In the genomic region with DNA sequence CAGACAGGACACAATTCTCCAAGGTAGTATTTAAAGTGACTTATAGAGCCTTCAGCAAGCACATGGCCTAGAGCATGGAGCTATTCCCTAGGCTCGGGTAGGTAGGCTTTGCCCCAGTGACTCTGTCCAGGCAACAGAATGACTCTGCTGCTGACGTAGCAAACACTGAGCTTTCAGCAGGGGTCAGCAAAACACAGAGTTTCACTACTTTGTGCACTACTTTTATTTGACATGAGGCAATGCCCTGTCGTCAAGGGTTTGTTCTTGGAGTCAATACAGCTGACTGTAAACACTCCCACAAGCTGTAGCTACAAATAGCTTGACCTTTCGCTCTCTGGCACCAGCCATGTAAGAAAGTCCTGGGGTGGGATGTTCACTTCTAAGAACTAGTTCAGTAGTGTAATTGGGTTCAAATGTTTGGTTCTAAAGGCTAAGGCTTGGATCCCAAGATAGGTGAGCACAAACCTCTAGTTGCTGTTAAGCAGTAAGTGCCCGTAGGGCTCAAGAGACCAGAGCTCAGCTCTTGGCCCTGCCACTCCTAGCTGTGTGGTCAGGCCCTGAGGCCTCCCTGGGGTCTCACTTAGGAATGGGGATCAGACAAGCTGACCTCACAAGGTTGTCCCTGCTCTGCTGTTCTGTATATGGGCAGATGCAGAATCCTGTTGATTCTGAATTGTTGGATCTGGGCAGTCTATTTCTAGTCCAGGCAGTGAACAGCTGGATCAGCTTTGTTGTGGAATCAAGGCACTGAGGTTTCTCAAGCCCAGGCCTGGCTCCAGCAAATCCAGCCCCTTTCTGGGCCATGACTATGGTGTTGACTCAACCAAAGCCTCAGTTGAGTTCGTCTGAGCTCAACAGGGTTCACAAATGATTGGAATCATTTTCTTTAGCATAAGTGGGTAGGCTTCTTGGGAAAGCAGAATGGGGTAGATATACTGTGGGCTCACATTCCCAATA, we compare ENCODE assay signal across 9 cellular contexts. TPM values are rescaled to one million over a fixed set of nuclear protein-coding genes. Genes with fewer than 3 reads are reported as not detected.
DNase-seq lines count a peak whose midpoint lies in the region; ATAC-seq lines count a peak whose summit lies in the region.
"Had no signal": no experiment of that assay in that cellular context is flagged by ENCODE, and none has a peak within 500 bp of the region (broad histone marks: within the 10 kb centered on the region; RNA-seq: fewer than 3 reads in every experiment).

No MANE protein-coding gene starts in this region.

- H3K4me3 ChIP-seq in stomach smooth muscle (ENCODE audit: low read length in 2 of 2), result peak overlapping the region; percentile 31 to 63

- ATAC-seq in left lobe of liver, result peak; percentile 93
- no peak for ATAC-seq in HG02981 (IDR thresholded peaks at IDR 0.05; ENCODE audit: unreplicated experiment)
- ATAC-seq in HG03571 (IDR thresholded peaks at IDR 0.05; ENCODE audit: unreplicated experiment), result no peak
- ATAC-seq: natural killer cell treated with Interleukin-12 subunit alpha and Interleukin-12 subunit beta and Interleukin-15 and Interleukin-18, amount 100 ng/mL, for 72 hours had no signal

- peak overlapping the region; percentile 22 for H3K27ac ChIP-seq in cingulate gyrus (ENCODE audit: low read depth, low read length)
- peak overlapping the region; percentile 86 for H3K27ac ChIP-seq in stomach smooth muscle (ENCODE audit: low read length)

- H3K9ac ChIP-seq in stomach smooth muscle (ENCODE audit: low read length in 2 of 2), result peak overlapping the region; percentile 30 to 58

- DNase-seq in HuH-7 (ENCODE audit: low spot score) (peak; percentile 67), left lobe of liver (ENCODE audit: low spot score) (peak; percentile 84), NCI-H187 treated with DMSO at 0.1 percent for 48 hours (lab: John Stamatoyannopoulos, UW) (no peak), NCI-H1436 treated with DMSO at 0.1 percent for 48 hours (lab: John Stamatoyannopoulos, UW) (no peak)

- H3K9me3 ChIP-seq in stomach smooth muscle (ENCODE audit: control insufficient read depth in 2 of 2, low read length in 2 of 2), result no peaks in the 10 kb centered on the region

- H3K36me3 ChIP-seq in stomach smooth muscle (ENCODE audit: control insufficient read depth in 2 of 2, insufficient read depth in 2 of 2, low read length in 2 of 2), result peaks cover 9 to 17% of the 10 kb centered on the region in 2 donors

- H3K27me3 ChIP-seq in stomach smooth muscle (ENCODE audit: control insufficient read depth in 1 of 2, insufficient read depth in 2 of 2, low read length in 2 of 2), result no peaks in the 10 kb centered on the region

- H3K4me1 ChIP-seq in stomach smooth muscle (ENCODE audit: control insufficient read depth, insufficient read depth, low read length), result peaks cover 56% of the 10 kb centered on the region

RNA-seq across cellular contexts. Expression of a gene that starts 10.7 kb away (rescaled TPM):
- total RNA-seq in left lobe of liver, result not detected
- total RNA-seq: natural killer cell treated with Interleukin-12 subunit alpha and Interleukin-12 subunit beta and Interleukin-15 and Interleukin-18, amount 100 ng/mL, for 72 hours had no signal

RNA-seq across cellular contexts. Expression of a gene that starts 26.8 kb away (rescaled TPM):
- 59.2 TPM for total RNA-seq in left lobe of liver

RNA-seq across cellular contexts. Expression of a gene that starts 47.8 kb away (rescaled TPM):
- 1.1 TPM for total RNA-seq in left lobe of liver

RNA-seq across cellular contexts. Expression of a gene that starts 48.3 kb away (rescaled TPM):
- 16.6 TPM for total RNA-seq in left lobe of liver

Comparison
In these comparisons a context has a peak if more than half of its experiments do, and no peak if none do; other contexts are left out.
1. DNase-seq: peak in HuH-7 (single experiment) and left lobe of liver (single experiment); none in NCI-H187 treated with DMSO at 0.1 percent for 48 hours (single experiment) and NCI-H1436 treated with DMSO at 0.1 percent for 48 hours (single experiment).